ENCODE assay signal across 8 cellular contexts in genomic region chr11:62652156-62653006, GRCh38. TPM values are rescaled to one million over a fixed set of nuclear protein-coding genes. Genes with fewer than 3 reads are reported as not detected.
DNase-seq lines count a peak whose midpoint lies in the region; ATAC-seq and TF ChIP-seq lines count a peak whose summit lies in the region.

No MANE protein-coding gene starts in this region.

- H3K9me3 ChIP-seq in left lung (no peaks in the 10 kb centered on the region), transverse colon (no peaks in the 10 kb centered on the region)

- in situ Hi-C loops in transverse colon (cut with MboI; ENCODE audit: low pct_ligation_motif_present in 1 of 4, low pct_unique_long_range_greater_than_20kb in 1 of 4, low sequenced_read_pairs in 3 of 4) = no loop called here

- TF ChIP-seq POLR2A in transverse colon (IDR thresholded peaks at IDR 0.05) = no peak

- DNase-seq in left lung = no peak
- DNase-seq in transverse colon = no peak
- no peak for DNase-seq in glomerular visceral epithelial cell (ENCODE audit: extremely low spot score)
- DNase-seq in anterior cingulate cortex (lab: John Stamatoyannopoulos, UW) = no peak

- no peaks in the 10 kb centered on the region for H3K27me3 Mint-ChIP-seq in activated naive CD8-positive, alpha-beta T cell

- H3K27ac Mint-ChIP-seq in activated naive CD8-positive, alpha-beta T cell = peak overlapping the region; percentile 91

- TF ChIP-seq CTCF in C4-2B (conservative IDR thresholded peaks at IDR 0.05) (no peak), left lung (IDR thresholded peaks at IDR 0.05) (no peak), transverse colon (IDR thresholded peaks at IDR 0.05) (no peak)

- intact Hi-C loops in left lung (cut with DNase I) = no loop called here
- intact Hi-C loops in transverse colon (cut with DNase I; ENCODE audit: low total_unique reads) = no loop called here

- H3K27me3 ChIP-seq in left lung (no peaks in the 10 kb centered on the region), transverse colon (no peaks in the 10 kb centered on the region)

- no peaks in the 10 kb centered on the region for H3K9me3 Mint-ChIP-seq in activated naive CD8-positive, alpha-beta T cell (ENCODE audit: low read depth)

- peaks cover 21% of the 10 kb centered on the region for H3K4me1 Mint-ChIP-seq in activated naive CD8-positive, alpha-beta T cell (ENCODE audit: low read depth)

- no peaks in the 10 kb centered on the region for H3K36me3 Mint-ChIP-seq in activated naive CD8-positive, alpha-beta T cell

- H3K27ac ChIP-seq in C4-2B (peak overlapping the region; percentile 86), left lung (peak overlapping the region; percentile 90 to 96), transverse colon (peak overlapping the region; percentile 92 to 97 (median 94))

- H3K4me3 Mint-ChIP-seq in activated naive CD8-positive, alpha-beta T cell = peak overlapping the region; percentile 99

- peak; percentile 6 for ATAC-seq in HG02678 (IDR thresholded peaks at IDR 0.05; ENCODE audit: unreplicated experiment)
- ATAC-seq in left lung = peak; percentile 14
- ATAC-seq in HG03442 (IDR thresholded peaks at IDR 0.05; ENCODE audit: unreplicated experiment) = no peak

- no peak for TF ChIP-seq EP300 in transverse colon (IDR thresholded peaks at IDR 0.05; ENCODE audit: low read depth)

- H3K4me3 ChIP-seq in left lung = peak overlapping the region; percentile 80 to 84
- H3K4me3 ChIP-seq in transverse colon = peak overlapping the region; percentile 67 to 98 (median 80)

- peaks cover 5 to 20% of the 10 kb centered on the region in 2 donors for H3K4me1 ChIP-seq in left lung
- H3K4me1 ChIP-seq in transverse colon = peaks cover 9 to 19% (median 12%) of the 10 kb centered on the region in 4 donors

- 39 to 50% methylated on average over 8 to 9 of the region's 16 CpGs for WGBS in transverse colon (ENCODE audit: low coverage in 1 of 2), 2 donors

- H3K36me3 ChIP-seq in left lung (peaks cover 0 to 32% of the 10 kb centered on the region in 2 donors), transverse colon (peaks cover 0 to 5% (median 3%) of the 10 kb centered on the region in 4 donors)

RNA-seq across cellular contexts. Expression of gene INTS5, which starts 0.7 kb away (rescaled TPM):
- total RNA-seq in left lung (10 to 100 TPM; 24.2 to 27.1 TPM), transverse colon (10 to 100 TPM; 10.3 to 37.0 (median 18.4) TPM)

RNA-seq across cellular contexts. Expression of gene GANAB, which starts 6.0 kb away (rescaled TPM):
- total RNA-seq in left lung (100 to 1,000 TPM; 270 to 325 TPM), transverse colon (100 to 1,000 TPM in 3 of 4 donors, 10 to 100 TPM in 1; 60.2 to 129 (median 120) TPM)

RNA-seq across cellular contexts. Expression of gene C11orf98, which starts 12.6 kb away (rescaled TPM):
- 10 to 100 TPM; 46.2 to 65.5 TPM for total RNA-seq in left lung
- total RNA-seq in transverse colon = 10 to 100 TPM; 12.5 to 53.7 (median 37.7) TPM

RNA-seq across cellular contexts. Expression of gene CSKMT, which starts 12.7 kb away (rescaled TPM):
- total RNA-seq in left lung (10 to 100 TPM; 12.8 to 21.8 TPM), transverse colon (10 to 100 TPM in 1 of 4 donors, 1 to 10 TPM in 1, not detected in 2; 6.0 to 17.0 TPM)

RNA-seq across cellular contexts. Expression of gene UQCC3, which starts 19.1 kb away (rescaled TPM):
- total RNA-seq in left lung (1 to 10 TPM; 6.6 to 6.7 TPM), transverse colon (10 to 100 TPM in 3 of 4 donors, 1 to 10 TPM in 1; 6.4 to 26.2 (median 15.3) TPM)
